ENCODE assay signal across 1 cellular context in the genomic region with DNA sequence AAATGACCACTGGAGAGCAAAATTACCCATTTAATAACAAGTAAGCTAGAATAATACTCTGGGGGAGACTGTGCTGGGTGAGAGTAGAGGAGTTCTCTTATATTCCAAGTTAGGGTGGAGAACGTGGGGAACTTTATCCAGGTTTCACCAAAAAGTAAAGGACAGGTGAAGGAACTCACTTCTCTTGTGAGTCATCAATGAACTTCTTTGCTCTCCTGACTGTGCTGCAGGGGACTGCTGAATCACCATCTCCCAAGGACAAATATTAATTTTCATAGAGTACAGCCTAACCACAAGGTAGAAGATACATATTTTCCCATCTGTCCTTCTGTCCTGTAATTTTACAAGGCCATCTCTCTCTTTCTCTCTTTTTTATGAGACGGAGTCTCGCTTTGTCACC.
TF ChIP-seq lines count a peak whose summit lies in the region.

No MANE protein-coding gene starts in this region.

TF ChIP-seq in A549, 52 proteins besides CTCF, POLR2A, EP300 and RAD21 (continued from another document):
- no peak for TF ChIP-seq ATOH8 (CRISPR knock-in tag; IDR thresholded peaks at IDR 0.05; ENCODE audit: low read depth)
